ENCODE assay signal across 30 cellular contexts in the genomic region with DNA sequence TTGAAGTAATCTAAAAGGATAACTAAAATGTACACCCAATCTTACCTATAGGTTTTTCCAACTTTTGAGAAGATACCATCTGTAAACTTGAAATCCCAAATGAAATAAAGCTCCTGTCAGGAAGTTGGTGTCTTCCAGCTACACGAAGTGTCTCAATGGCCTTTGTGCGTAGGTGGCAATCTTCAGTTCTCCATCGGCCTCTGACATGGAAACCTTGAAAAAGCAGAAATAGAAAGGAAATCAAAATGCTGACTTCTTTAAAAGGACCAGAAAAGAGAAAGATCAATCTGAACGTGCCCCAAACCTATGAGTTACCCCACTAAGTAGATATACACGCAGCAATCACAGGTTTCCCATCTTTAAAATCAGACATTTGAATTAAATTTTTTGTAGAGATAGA. TPM values are rescaled to one million over a fixed set of nuclear protein-coding genes. Genes with fewer than 3 reads are reported as not detected.
DNase-seq lines count a peak whose midpoint lies in the region; ATAC-seq and TF ChIP-seq lines count a peak whose summit lies in the region.
"Had no signal": no experiment of that assay in that cellular context is flagged by ENCODE, and none has a peak within 500 bp of the region (broad histone marks: within the 10 kb centered on the region; RNA-seq: fewer than 3 reads in every experiment).

No MANE protein-coding gene starts in this region.

- H3K4me3 Mint-ChIP-seq in T-helper 1 cell treated with Interleukin-12 subunit alpha and Interleukin-12 subunit beta and Interleukin-4 antibody, amounts not matched to agents 30 μg/mL and 1 μg/mL, for 36 hours, result no peak overlapping the region
- H3K4me3 Mint-ChIP-seq in CD14-positive monocyte (peak overlapping the region in 1 of 2 donors; percentile 66), WTC11 (no peak overlapping the region)
- H3K4me3 Mint-ChIP-seq in effector memory CD8-positive, alpha-beta T cell, result peak overlapping the region; percentile 27 to 45
- H3K4me3 Mint-ChIP-seq: activated T-cell treated with anti-CD3 and anti-CD28 coated beads, Interleukin-2, amount 50 U/mL, for 4 hours; stimulated activated naive CD8-positive, alpha-beta T cell treated with anti-CD3 and anti-CD28 coated beads, Interleukin-15, Interleukin-2, amounts not matched to agents 100 ng/mL and 50 ng/mL, for 24 hours; type B pancreatic cell had no signal

- peaks cover 74% of the 10 kb centered on the region for H3K36me3 Mint-ChIP-seq in T-helper 1 cell treated with Interleukin-12 subunit alpha and Interleukin-12 subunit beta and Interleukin-4 antibody, amounts not matched to agents 30 μg/mL and 1 μg/mL, for 36 hours (ENCODE audit: low read depth)
- H3K36me3 Mint-ChIP-seq in CD14-positive monocyte (peaks cover 63 to 69% of the 10 kb centered on the region in 2 donors), WTC11 (peaks cover 26% of the 10 kb centered on the region)
- H3K36me3 Mint-ChIP-seq in effector memory CD8-positive, alpha-beta T cell (ENCODE audit: insufficient read depth), result peaks cover 39% of the 10 kb centered on the region

- peaks cover 70% of the 10 kb centered on the region for H3K4me1 Mint-ChIP-seq in T-helper 1 cell treated with Interleukin-12 subunit alpha and Interleukin-12 subunit beta and Interleukin-4 antibody, amounts not matched to agents 30 μg/mL and 1 μg/mL, for 36 hours (ENCODE audit: low read depth)
- H3K4me1 Mint-ChIP-seq in CD14-positive monocyte, result peaks cover 63% of the 10 kb centered on the region
- peaks cover 31 to 50% of the 10 kb centered on the region in 2 donors for H3K4me1 Mint-ChIP-seq in effector memory CD8-positive, alpha-beta T cell (ENCODE audit: low read depth in 2 of 2)
- no peaks in the 10 kb centered on the region for H3K4me1 Mint-ChIP-seq in WTC11

- POLR2A ChIA-PET in WTC11 (lab: Charles Lee), result interaction anchor here (0.7 to 1.0 kb wide), 2 partner anchors 10 to 119 kb away, joined by 3 read pairs; partner anchors contain the start of gene MKNK1

- H3K27ac Mint-ChIP-seq in T-helper 1 cell treated with Interleukin-12 subunit alpha and Interleukin-12 subunit beta and Interleukin-4 antibody, amounts not matched to agents 30 μg/mL and 1 μg/mL, for 36 hours, result peak overlapping the region; percentile 75
- H3K27ac Mint-ChIP-seq in CD14-positive monocyte, result peak overlapping the region; percentile 86 to 98 (median 95)
- H3K27ac Mint-ChIP-seq in effector memory CD8-positive, alpha-beta T cell, result no peak overlapping the region
- no peak overlapping the region for H3K27ac Mint-ChIP-seq in WTC11
- H3K27ac Mint-ChIP-seq: type B pancreatic cell had no signal

- no peak for ATAC-seq in effector memory CD8-positive, alpha-beta T cell (replicated peaks)
- ATAC-seq in WTC11, result no peak
- ATAC-seq: activated T-cell treated with anti-CD3 and anti-CD28 coated beads, Interleukin-2, amount 50 U/mL, for 4 hours; foreskin keratinocyte; left lobe of liver had no signal

- CTCF ChIA-PET in WTC11 (lab: Charles Lee), result interaction anchor here (1.6 kb wide), 1 partner anchor 10 kb away, joined by 9 read pairs; the partner anchor contains the start of gene MKNK1

- no peak for TF ChIP-seq CTCF in CD14-positive monocyte (IDR thresholded peaks at IDR 0.05)
- no peak for TF ChIP-seq CTCF in WTC11 (IDR thresholded peaks at IDR 0.05)

- intact Hi-C loops in CD14-positive monocyte (cut with micrococcal nuclease), result loop anchor here in 1 of 2 donors (1.0 kb wide), 1 partner anchor 11 kb away; no protein-coding TSS in a partner anchor

- H3K27me3 Mint-ChIP-seq in T-helper 1 cell treated with Interleukin-12 subunit alpha and Interleukin-12 subunit beta and Interleukin-4 antibody, amounts not matched to agents 30 μg/mL and 1 μg/mL, for 36 hours (ENCODE audit: low read depth), result no peaks in the 10 kb centered on the region
- peaks cover 0 to 3% (median 0%) of the 10 kb centered on the region in 3 donors for H3K27me3 Mint-ChIP-seq in CD14-positive monocyte (ENCODE audit: low read depth in 3 of 3)
- no peaks in the 10 kb centered on the region for H3K27me3 Mint-ChIP-seq in effector memory CD8-positive, alpha-beta T cell
- no peaks in the 10 kb centered on the region for H3K27me3 Mint-ChIP-seq in WTC11 (ENCODE audit: low read depth)
- H3K27me3 Mint-ChIP-seq: stimulated activated naive CD8-positive, alpha-beta T cell treated with anti-CD3 and anti-CD28 coated beads, Interleukin-15, Interleukin-2, amounts not matched to agents 100 ng/mL and 50 ng/mL, for 24 hours; type B pancreatic cell had no signal

- DNase-seq in T-helper 1 cell, result no peak
- no peak for DNase-seq in CD14-positive monocyte (ENCODE audit: low spot score)
- DNase-seq in effector memory CD8-positive, alpha-beta T cell, result no peak
- DNase-seq in pons (ENCODE audit: low spot score), result peak; percentile 69
- no peak for DNase-seq in amniotic stem cell (lab: John Stamatoyannopoulos, UW)
- no peak for DNase-seq in WTC11 (ENCODE audit: low spot score)
- DNase-seq in OCI-M1 (lab: John Stamatoyannopoulos, UW), result no peak
- DNase-seq: 8988T; activated naive CD4-positive, alpha-beta T cell treated with anti-CD3 and anti-CD28 coated beads, Interleukin-2, amount 50 U/mL, for 16 hours; activated T-cell treated with anti-CD3 and anti-CD28 coated beads, Interleukin-2, amount 50 U/mL, for 4 hours; cerebellar nuclear complex; DMS53; erythroblast; foreskin keratinocyte; GDM1; immature natural killer cell; Kasumi-1; NCI-H1930; NCI-H226; NCI-H748 treated with DMSO at 0.1 percent for 48 hours; SHP77 treated with DMSO at 0.1 percent for 48 hours; stimulated activated CD4-positive, alpha-beta T cell treated with anti-CD3 and anti-CD28 coated beads, Interleukin-12 subunit alpha, Interleukin-12 subunit beta, amount 100 ng/mL, for 4 hours; stimulated activated CD4-positive, alpha-beta T cell treated with anti-CD3 and anti-CD28 coated beads, Interleukin-4, amount 100 ng/mL, for 4 hours had no signal

- peaks cover 17% of the 10 kb centered on the region for H3K9me3 Mint-ChIP-seq in T-helper 1 cell treated with Interleukin-12 subunit alpha and Interleukin-12 subunit beta and Interleukin-4 antibody, amounts not matched to agents 30 μg/mL and 1 μg/mL, for 36 hours
- peaks cover 0 to 5% (median 2%) of the 10 kb centered on the region in 7 donors for H3K9me3 Mint-ChIP-seq in CD14-positive monocyte
- H3K9me3 Mint-ChIP-seq in effector memory CD8-positive, alpha-beta T cell, result no peaks in the 10 kb centered on the region
- no peaks in the 10 kb centered on the region for H3K9me3 Mint-ChIP-seq in WTC11
- H3K9me3 Mint-ChIP-seq: activated T-cell treated with anti-CD3 and anti-CD28 coated beads, Interleukin-2, amount 50 U/mL, for 4 hours; immature natural killer cell; stimulated activated naive CD8-positive, alpha-beta T cell treated with anti-CD3 and anti-CD28 coated beads, Interleukin-15, Interleukin-2, amounts not matched to agents 100 ng/mL and 50 ng/mL, for 24 hours; type B pancreatic cell had no signal

TF ChIP-seq in WTC11, 78 proteins besides CTCF, POLR2A, EP300 and RAD21 (continues in another document):
- TF ChIP-seq E2F4 (CRISPR knock-in tag; IDR thresholded peaks at IDR 0.05; ENCODE audit: borderline replicate concordance, low read depth) (no peak), ZNF219 (CRISPR knock-in tag; IDR thresholded peaks at IDR 0.05; ENCODE audit: borderline replicate concordance) (no peak), CREB1 (CRISPR knock-in tag; IDR thresholded peaks at IDR 0.05) (no peak), GABPB1 (CRISPR knock-in tag; IDR thresholded peaks at IDR 0.05) (no peak), HMGA2 (CRISPR knock-in tag; IDR thresholded peaks at IDR 0.05) (no peak), NFE2L1 (CRISPR knock-in tag; IDR thresholded peaks at IDR 0.05) (no peak), NFATC4 (CRISPR knock-in tag; IDR thresholded peaks at IDR 0.05) (no peak), JAZF1 (CRISPR knock-in tag; IDR thresholded peaks at IDR 0.05) (no peak), FOXP1 (CRISPR knock-in tag; IDR thresholded peaks at IDR 0.05; ENCODE audit: borderline replicate concordance) (no peak), NR3C1 (CRISPR knock-in tag; conservative IDR thresholded peaks at IDR 0.05; ENCODE audit: low read depth) (no peak)
- TF ChIP-seq, protein P1, sequence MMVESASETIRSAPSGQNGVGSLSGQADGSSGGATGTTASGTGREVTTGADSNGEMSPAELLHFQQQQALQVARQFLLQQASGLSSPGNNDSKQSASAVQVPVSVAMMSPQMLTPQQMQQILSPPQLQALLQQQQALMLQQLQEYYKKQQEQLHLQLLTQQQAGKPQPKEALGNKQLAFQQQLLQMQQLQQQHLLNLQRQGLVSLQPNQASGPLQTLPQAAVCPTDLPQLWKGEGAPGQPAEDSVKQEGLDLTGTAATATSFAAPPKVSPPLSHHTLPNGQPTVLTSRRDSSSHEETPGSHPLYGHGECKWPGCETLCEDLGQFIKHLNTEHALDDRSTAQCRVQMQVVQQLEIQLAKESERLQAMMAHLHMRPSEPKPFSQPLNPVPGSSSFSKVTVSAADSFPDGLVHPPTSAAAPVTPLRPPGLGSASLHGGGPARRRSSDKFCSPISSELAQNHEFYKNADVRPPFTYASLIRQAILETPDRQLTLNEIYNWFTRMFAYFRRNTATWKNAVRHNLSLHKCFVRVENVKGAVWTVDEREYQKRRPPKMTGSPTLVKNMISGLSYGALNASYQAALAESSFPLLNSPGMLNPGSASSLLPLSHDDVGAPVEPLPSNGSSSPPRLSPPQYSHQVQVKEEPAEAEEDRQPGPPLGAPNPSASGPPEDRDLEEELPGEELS (CRISPR knock-in tag; IDR thresholded peaks at IDR 0.05), result no peak

RNA-seq across cellular contexts. Expression of gene MKNK1, which starts 10.0 kb away (rescaled TPM):
- 10 to 100 TPM; 38.2 to 38.6 TPM for polyA plus RNA-seq in CD14-positive monocyte
- 17.5 to 18.6 TPM (median 18.0 TPM) in 3 replicates for total RNA-seq in WTC11 (2021)

RNA-seq across cellular contexts. Expression of gene MOB3C, which starts 22.5 kb away (rescaled TPM):
- 1 to 10 TPM; 5.3 to 6.1 TPM for polyA plus RNA-seq in CD14-positive monocyte
- 3.1 to 4.0 TPM (median 3.4 TPM) in 3 replicates for total RNA-seq in WTC11 (2021)

RNA-seq across cellular contexts. Expression of gene KNCN, which starts 42.6 kb away (rescaled TPM):
- not detected for polyA plus RNA-seq in CD14-positive monocyte
- total RNA-seq in WTC11 (2021), result not detected in 3 replicates
- total RNA-seq: activated T-cell treated with anti-CD3 and anti-CD28 coated beads, Interleukin-2, amount 50 U/mL, for 4 hours; astrocyte; foreskin keratinocyte; hepatocyte; left lobe of liver; pulmonary artery endothelial cell had no signal
- polyA plus RNA-seq: foreskin keratinocyte, hepatocyte, immature natural killer cell had no signal

Comparison
In these comparisons a context has a peak if more than half of its experiments do, and no peak if none do; other contexts are left out.
1. H3K27ac Mint-ChIP-seq: peak in T-helper 1 cell treated with Interleukin-12 subunit alpha and Interleukin-12 subunit beta and Interleukin-4 antibody, amounts not matched to agents 30 μg/mL and 1 μg/mL, for 36 hours (single experiment) and CD14-positive monocyte (7 of 7); none in effector memory CD8-positive, alpha-beta T cell (0 of 2) and WTC11 (single experiment).
2. H3K4me3 Mint-ChIP-seq: peak in effector memory CD8-positive, alpha-beta T cell (2 of 2); none in T-helper 1 cell treated with Interleukin-12 subunit alpha and Interleukin-12 subunit beta and Interleukin-4 antibody, amounts not matched to agents 30 μg/mL and 1 μg/mL, for 36 hours (single experiment) and WTC11 (single experiment).